Comparison of ENCODE assay signal across 8 cellular contexts in genomic region chr3:44511238-44511567, GRCh38. TPM values are rescaled to one million over a fixed set of nuclear protein-coding genes. Genes with fewer than 3 reads are reported as not detected.
A peak's percentile ranks its signal among the peaks of the same experiment; 100 is the strongest.
DNase-seq lines count a peak whose midpoint lies in the region; ATAC-seq lines count a peak whose summit lies in the region.

No MANE protein-coding gene starts in this region.

- no peak for DNase-seq in activated CD4-positive, alpha-beta T cell treated with anti-CD3 and anti-CD28 coated beads, Interleukin-2, amount 10 ng/mL, durations not matched to agents 7 days and 5 days
- DNase-seq in activated CD4-positive, alpha-beta T cell treated with anti-CD3 and anti-CD28 coated beads for 4 hours = no peak
- DNase-seq in left lobe of liver (ENCODE audit: low spot score) (peak; percentile 47), cerebellar nuclear complex (lab: John Stamatoyannopoulos, UW) (no peak), midbrain (lab: John Stamatoyannopoulos, UW) (no peak)

- ATAC-seq in left lobe of liver (peak; percentile 30), HG02973 (IDR thresholded peaks at IDR 0.05; ENCODE audit: unreplicated experiment) (no peak)

- H3K27ac ChIP-seq in adipose tissue (ENCODE audit: low read depth, low read length) = peak overlapping the region; percentile 3
- H3K27ac ChIP-seq in thymus (ENCODE audit: low read depth) = no peak overlapping the region

- H3K36me3 Mint-ChIP-seq in activated CD4-positive, alpha-beta T cell treated with anti-CD3 and anti-CD28 coated beads, Interleukin-2, amount 10 ng/mL, durations not matched to agents 7 days and 5 days (ENCODE audit: low read depth) = peaks cover 18% of the 10 kb centered on the region

- no peaks in the 10 kb centered on the region for H3K36me3 ChIP-seq in thymus (ENCODE audit: control insufficient read depth, insufficient read depth)

- peak overlapping the region; percentile 97 for H3K4me3 Mint-ChIP-seq in activated CD4-positive, alpha-beta T cell treated with anti-CD3 and anti-CD28 coated beads, Interleukin-2, amount 10 ng/mL, durations not matched to agents 7 days and 5 days

- CTCF ChIA-PET in activated CD4-positive, alpha-beta T cell treated with anti-CD3 and anti-CD28 coated beads, Interleukin-2, amount 10 ng/mL, durations not matched to agents 7 days and 5 days (lab: Charles Lee) = interaction anchor here (0.6 to 2.0 kb wide), 5 partner anchors 17 to 436 kb away, joined by 3 to 6 read pairs (median 3); no protein-coding TSS in a partner anchor

- no peaks in the 10 kb centered on the region for H3K9me3 ChIP-seq in thymus (ENCODE audit: control insufficient read depth)

- peaks cover 8% of the 10 kb centered on the region for H3K4me1 ChIP-seq in thymus (ENCODE audit: control insufficient read depth, insufficient read depth, low read length)

- peak overlapping the region; percentile 92 for H3K27ac Mint-ChIP-seq in activated CD4-positive, alpha-beta T cell treated with anti-CD3 and anti-CD28 coated beads, Interleukin-2, amount 10 ng/mL, durations not matched to agents 7 days and 5 days

- 30 to 42% (median 40%) methylated on average over 4 of the region's 4 CpGs for WGBS in adipose tissue, 3 donors
- 58% methylated on average over 4 of the region's 4 CpGs for WGBS in thymus

- H3K27me3 ChIP-seq in thymus (ENCODE audit: control insufficient read depth, insufficient read depth) = no peaks in the 10 kb centered on the region

- H3K27me3 Mint-ChIP-seq in activated CD4-positive, alpha-beta T cell treated with anti-CD3 and anti-CD28 coated beads, Interleukin-2, amount 10 ng/mL, durations not matched to agents 7 days and 5 days = peaks cover 1% of the 10 kb centered on the region

- peaks cover 13% of the 10 kb centered on the region for H3K9me3 Mint-ChIP-seq in activated CD4-positive, alpha-beta T cell treated with anti-CD3 and anti-CD28 coated beads, Interleukin-2, amount 10 ng/mL, durations not matched to agents 7 days and 5 days

- H3K4me1 Mint-ChIP-seq in activated CD4-positive, alpha-beta T cell treated with anti-CD3 and anti-CD28 coated beads, Interleukin-2, amount 10 ng/mL, durations not matched to agents 7 days and 5 days = peaks cover 33% of the 10 kb centered on the region

- H3K4me3 ChIP-seq in thymus (ENCODE audit: low read length) = peak overlapping the region; percentile 71

- POLR2A ChIA-PET in activated CD4-positive, alpha-beta T cell treated with anti-CD3 and anti-CD28 coated beads, Interleukin-2, amount 10 ng/mL, durations not matched to agents 7 days and 5 days (lab: Charles Lee) = interaction anchor here (0.7 to 0.8 kb wide), 2 partner anchors 173 to 251 kb away, joined by 3 read pairs; partner anchors contain the start of genes KIAA1143, KIF15 and TCAIM

RNA-seq across cellular contexts. Expression of gene ZNF445, which starts 33.7 kb away (rescaled TPM):
- 10 to 100 TPM; 22.4 to 24.9 TPM for total RNA-seq in activated CD4-positive, alpha-beta T cell treated with anti-CD3 and anti-CD28 coated beads, Interleukin-2, amount 10 ng/mL, durations not matched to agents 7 days and 5 days
- 1 to 10 TPM; 2.2 to 5.8 (median 2.8) TPM for polyA plus RNA-seq in adipose tissue
- total RNA-seq in left lobe of liver = 10.6 TPM
- polyA plus RNA-seq in thymus = 5.0 TPM

RNA-seq across cellular contexts. Expression of gene ZKSCAN7, which starts 43.8 kb away (rescaled TPM):
- total RNA-seq in activated CD4-positive, alpha-beta T cell treated with anti-CD3 and anti-CD28 coated beads, Interleukin-2, amount 10 ng/mL, durations not matched to agents 7 days and 5 days = under 1 TPM; 0.50 to 0.56 TPM
- polyA plus RNA-seq in adipose tissue = 1 to 10 TPM; 1.6 to 3.3 (median 1.8) TPM
- 2.2 TPM for total RNA-seq in left lobe of liver
- 5.3 TPM for polyA plus RNA-seq in thymus
